ENCODE assay signal across 23 cellular contexts in genomic region chr7:1463685-1464223, GRCh38. TPM values are rescaled to one million over a fixed set of nuclear protein-coding genes. Genes with fewer than 3 reads are reported as not detected.
DNase-seq lines count a peak whose midpoint lies in the region; ATAC-seq, FAIRE-seq and TF ChIP-seq lines count a peak whose summit lies in the region.
"Had no signal": no experiment of that assay in that cellular context is flagged by ENCODE, and none has a peak within 500 bp of the region (broad histone marks: within the 10 kb centered on the region; RNA-seq: fewer than 3 reads in every experiment).

No MANE protein-coding gene starts in this region.

- H3F3A ChIP-seq in SK-N-SH (replicated peaks; ENCODE audit: insufficient read depth): peaks cover 23% of the 10 kb centered on the region

- H2BK5ac ChIP-seq in IMR-90 (ENCODE audit: low read depth, low read length, poor library complexity, severe bottlenecking): no peak overlapping the region

- peak overlapping the region; percentile 28; the same call in 1 of the 2 replicates for H2AK5ac ChIP-seq in IMR-90 (ENCODE audit: low read depth, low read length)

- peaks cover 9% of the 10 kb centered on the region for H3K9me1 ChIP-seq in IMR-90 (ENCODE audit: insufficient read depth, low read length)
- H3K9me1 ChIP-seq in K562 (ENCODE audit: control insufficient read depth, insufficient read depth, low read length): no peaks in the 10 kb centered on the region

- no peaks in the 10 kb centered on the region for H3K9me3 ChIP-seq in IMR-90 (ENCODE audit: control insufficient read depth, insufficient read depth, low read length)
- H3K9me3 ChIP-seq in K562 (replicated peaks; ENCODE audit: control insufficient read depth, insufficient read depth, low read depth, low read length): no peaks in the 10 kb centered on the region
- no peaks in the 10 kb centered on the region for H3K9me3 ChIP-seq in transverse colon
- no peaks in the 10 kb centered on the region for H3K9me3 ChIP-seq in SK-N-SH
- H3K9me3 ChIP-seq: MG63, SJSA1 had no signal

- H3K56ac ChIP-seq in IMR-90 (ENCODE audit: extremely low read depth, insufficient read depth, low read length): no peak overlapping the region

- ATAC-seq in IMR-90 (ENCODE audit: low read depth) (no peak), K562 (no peak)
- ATAC-seq: PC-3 had no signal

- CTCF ChIA-PET in IMR-90 (lab: Yijun Ruan, JAX): no interaction called here
- CTCF ChIA-PET in K562 (lab: Yijun Ruan, JAX; ENCODE audit: low intra/inter-chr PET ratio): no interaction called here
- CTCF ChIA-PET in SK-N-SH (lab: Yijun Ruan, JAX): interaction anchor here (1.6 to 9.2 kb wide), 4 partner anchors 11 to 37 kb away, joined by 3 to 108 read pairs (median 7); no protein-coding TSS in a partner anchor

- BruUV-seq in IMR-90 (replicated peaks; lab: Mats Ljungman, UMichigan) (no TSS peak), K562 (replicated peaks; lab: Mats Ljungman, UMichigan) (no TSS peak)

- dilution Hi-C loops in IMR-90 (cut with HindIII; ENCODE audit: low sequenced_read_pairs, unreplicated experiment): no loop called here

- no peak overlapping the region for H2BK20ac ChIP-seq in IMR-90 (ENCODE audit: low read depth, low read length)

- H3K9me2 ChIP-seq in SK-N-SH: no peaks in the 10 kb centered on the region

- in situ Hi-C loops in IMR-90 (cut with MboI; ENCODE audit: low sequenced_read_pairs): no loop called here
- in situ Hi-C loops in K562 (cut with MboI): no loop called here
- in situ Hi-C loops in transverse colon (cut with MboI; ENCODE audit: low pct_ligation_motif_present in 1 of 4, low pct_unique_long_range_greater_than_20kb in 1 of 4, low sequenced_read_pairs in 3 of 4): no loop called here

- H4K20me1 ChIP-seq in IMR-90 (ENCODE audit: insufficient read depth, low read length) (peaks cover 4% of the 10 kb centered on the region), K562 (replicated peaks; ENCODE audit: control insufficient read depth, insufficient read depth, low read length) (no peaks in the 10 kb centered on the region), SK-N-SH (ENCODE audit: insufficient read depth) (no peaks in the 10 kb centered on the region)

- H3K9ac ChIP-seq in IMR-90 (ENCODE audit: low read depth, low read length): no peak overlapping the region
- peak overlapping the region in 1 of 2 experiments; percentile 89; a peak in 2 of 4 replicates for H3K9ac ChIP-seq in K562 (ENCODE audit: insufficient read depth in 1 of 2, low read depth in 2 of 2, low read length in 2 of 2)
- H3K9ac ChIP-seq in SK-N-SH: no peak overlapping the region

- H3K27ac ChIP-seq in IMR-90 (ENCODE audit: insufficient read depth, low read length): no peak overlapping the region
- no peak overlapping the region for H3K27ac ChIP-seq in K562 (ENCODE audit: extremely low read depth, low read depth, low read length)
- H3K27ac ChIP-seq in transverse colon: peak overlapping the region; percentile 87 to 94 (median 92)
- no peak overlapping the region for H3K27ac ChIP-seq in SK-N-SH (ENCODE audit: low read depth in 2 of 2, low read length in 1 of 2)
- H3K27ac ChIP-seq: SJSA1 had no signal

- no peak overlapping the region for H2BK120ac ChIP-seq in IMR-90 (ENCODE audit: low read depth, low read length)

- H3K79me2 ChIP-seq in K562 (ENCODE audit: control insufficient read depth, insufficient read depth, low read length): peaks cover 18% of the 10 kb centered on the region
- H3K79me2 ChIP-seq in SK-N-SH (ENCODE audit: insufficient read depth): peaks cover 4% of the 10 kb centered on the region; the same call in 1 of the 2 replicates

- H3K79me1 ChIP-seq in IMR-90 (ENCODE audit: low read depth in 1 of 2, low read length in 2 of 2): peaks cover 0 to 13% of the 10 kb centered on the region in 2 experiments; a peak in 3 of 4 replicates

- WGBS in IMR-90 (ENCODE audit: extremely low coverage in 2 of 2, insufficient read length in 1 of 2), 2 experiments: 78% methylated on average over 8 of the region's 18 CpGs; no CpG with 5 or more reads in 1 of the 2 experiments
- 74% methylated on average over 18 of the region's 18 CpGs for WGBS in K562 (ENCODE audit: insufficient coverage, low coverage, missing lambda C conversion rate)
- WGBS in transverse colon (ENCODE audit: low coverage in 1 of 2), 2 donors: 57 to 65% methylated on average over 1 to 18 of the region's 18 CpGs
- 59% methylated on average over 16 of the region's 18 CpGs for WGBS in SK-N-SH (ENCODE audit: low lambda C conversion rate)

- H4K91ac ChIP-seq in IMR-90 (ENCODE audit: insufficient read depth, low read depth, low read length): no peak overlapping the region

- DNase-seq in IMR-90: no peak
- DNase-seq in K562 (ENCODE audit: extremely low read depth in 1 of 4, low spot score in 3 of 4): peak in 1 of 4 experiments; percentile 34
- DNase-seq in mucosa of gallbladder (ENCODE audit: low spot score): peak; percentile 40
- DNase-seq in transverse colon: peak; percentile 37
- no peak for DNase-seq in SK-N-SH
- DNase-seq in SHP77 (lab: John Stamatoyannopoulos, UW): no peak
- no peak for DNase-seq in activated naive CD4-positive, alpha-beta T cell (lab: John Stamatoyannopoulos, UW)
- DNase-seq: ACHN; C1 segment of cervical spinal cord; CD8-positive, alpha-beta memory T cell; HCEC 1CT; Karpas-422; MG63; NCI-H1048; NCI-H1436; NCI-H1930; NCI-H226; NCI-H524 treated with DMSO at 0.1 percent for 48 hours; PC-3; SW 1271 had no signal

- peak overlapping the region; percentile 39 for H2AFZ ChIP-seq in IMR-90 (replicated peaks; ENCODE audit: low read length, poor library complexity)
- no peak overlapping the region for H2AFZ ChIP-seq in K562 (ENCODE audit: low read depth, low read length)
- H2AFZ ChIP-seq in SK-N-SH (ENCODE audit: low read depth): no peak overlapping the region

- TF ChIP-seq RAD21 in IMR-90 (IDR thresholded peaks at IDR 0.05; ENCODE audit: low read length): no peak
- TF ChIP-seq RAD21 in K562 (CRISPR knock-in tag; conservative IDR thresholded peaks at IDR 0.05 in 1 of 2, IDR thresholded peaks at IDR 0.05 in 1 of 2): no peak
- TF ChIP-seq RAD21 in SK-N-SH (IDR thresholded peaks at IDR 0.05; ENCODE audit: low read length): no peak

- no peak for FAIRE-seq in K562 (lab: Jason Lieb, UNC)
- FAIRE-seq: D721Med, G401.6 had no signal

- H3K36me3 ChIP-seq in IMR-90 (ENCODE audit: control insufficient read depth, insufficient read depth, low read length) (peaks cover 3% of the 10 kb centered on the region; the same call in 1 of the 2 replicates), K562 (ENCODE audit: control insufficient read depth, insufficient read depth, low read length) (no peaks in the 10 kb centered on the region), transverse colon (no peaks in the 10 kb centered on the region), SK-N-SH (replicated peaks in 1 of 2; ENCODE audit: control insufficient read depth in 1 of 2, insufficient read depth in 2 of 2, low read length in 1 of 2) (peaks cover 0 to 9% of the 10 kb centered on the region in 2 experiments)
- H3K36me3 ChIP-seq: MG63 had no signal

- H3K18ac ChIP-seq in IMR-90 (ENCODE audit: low read depth, low read length): no peak overlapping the region

- no peak overlapping the region for H3K4me2 ChIP-seq in IMR-90 (ENCODE audit: low read depth, low read length)
- no peak overlapping the region; the same call in 1 of the 2 replicates for H3K4me2 ChIP-seq in K562 (ENCODE audit: insufficient read depth, low read length)
- H3K4me2 ChIP-seq in SK-N-SH: no peak overlapping the region

- H3K4ac ChIP-seq in IMR-90 (ENCODE audit: low read depth, low read length): no peak overlapping the region; the same call in 1 of the 2 replicates

- H3K4me1 ChIP-seq in IMR-90 (ENCODE audit: control insufficient read depth, insufficient read depth, low read length) (peaks cover 22% of the 10 kb centered on the region), K562 (replicated peaks in 1 of 2; ENCODE audit: control insufficient read depth in 2 of 2, insufficient read depth in 2 of 2, low read length in 2 of 2) (peaks cover 31 to 83% of the 10 kb centered on the region in 2 experiments), transverse colon (peaks cover 47 to 67% (median 62%) of the 10 kb centered on the region in 4 donors), SK-N-SH (ENCODE audit: control insufficient read depth in 1 of 2, insufficient read depth in 2 of 2, low read depth in 1 of 2, low read length in 1 of 2) (peaks cover 10 to 37% of the 10 kb centered on the region in 2 experiments; a peak in 3 of 4 replicates)

- H2BK15ac ChIP-seq in IMR-90 (ENCODE audit: low read depth, low read length): no peak overlapping the region

- intact Hi-C loops in IMR-90 (cut with micrococcal nuclease): no loop called here
- intact Hi-C loops in K562 (cut with micrococcal nuclease): loop anchor here (5.0 kb wide), 1 partner anchor 46 kb away; no protein-coding TSS in a partner anchor
- intact Hi-C loops in transverse colon (cut with DNase I; ENCODE audit: low total_unique reads): no loop called here

- TF ChIP-seq EP300 in K562 (IDR thresholded peaks at IDR 0.05; ENCODE audit: low read length) (no peak), transverse colon (IDR thresholded peaks at IDR 0.05; ENCODE audit: low read depth) (no peak), SK-N-SH (IDR thresholded peaks at IDR 0.05; ENCODE audit: borderline replicate concordance in 1 of 2, low read depth in 1 of 2, low read length in 1 of 2) (no peak)

- TF ChIP-seq POLR2A in IMR-90 (IDR thresholded peaks at IDR 0.05; ENCODE audit: low read depth, low read length) (no peak), K562 (conservative IDR thresholded peaks at IDR 0.05) (no peak), transverse colon (IDR thresholded peaks at IDR 0.05) (no peak)

- H4K8ac ChIP-seq in IMR-90 (ENCODE audit: low read depth in 2 of 2, low read length in 2 of 2): no peak overlapping the region

- no peak overlapping the region for H3K14ac ChIP-seq in IMR-90 (replicated peaks; ENCODE audit: low read depth, low read length)

- H4K5ac ChIP-seq in IMR-90 (ENCODE audit: low read depth, low read length): no peak overlapping the region

- no peak overlapping the region for H3K4me3 ChIP-seq in IMR-90 (ENCODE audit: insufficient read depth, low read depth, low read length)
- H3K4me3 ChIP-seq in K562: no peak overlapping the region
- H3K4me3 ChIP-seq in transverse colon: no peak overlapping the region
- no peak overlapping the region for H3K4me3 ChIP-seq in SK-N-SH (ENCODE audit: low read depth in 2 of 2, low read length in 1 of 2)
- H3K4me3 ChIP-seq: MG63, SJSA1 had no signal

- no peak overlapping the region for H3K23ac ChIP-seq in IMR-90 (ENCODE audit: low read depth, low read length)

- H3K27me3 ChIP-seq in IMR-90 (ENCODE audit: control insufficient read depth, insufficient read depth, low read length) (no peaks in the 10 kb centered on the region), K562 (ENCODE audit: control insufficient read depth in 2 of 2, insufficient read depth in 2 of 2, low read length in 2 of 2) (no peaks in the 10 kb centered on the region), transverse colon (no peaks in the 10 kb centered on the region), SK-N-SH (ENCODE audit: insufficient read depth) (no peaks in the 10 kb centered on the region)
- H3K27me3 ChIP-seq: MG63, SJSA1 had no signal

- peak overlapping the region; percentile 63 for H2AK9ac ChIP-seq in IMR-90 (replicated peaks; ENCODE audit: low read depth, low read length, poor library complexity)

- POLR2A ChIA-PET in IMR-90 (lab: Charles Lee; ENCODE audit: unreplicated experiment): no interaction called here
- POLR2A ChIA-PET in K562 (lab: Yijun Ruan, JAX): interaction anchor here (0.6 to 1.6 kb wide), 2 partner anchors 15 to 665 kb away, joined by 3 to 5 read pairs; no protein-coding TSS in a partner anchor
- POLR2A ChIA-PET in SK-N-SH (lab: Yijun Ruan, JAX): no interaction called here

- TF ChIP-seq CTCF in IMR-90 (conservative IDR thresholded peaks at IDR 0.05; ENCODE audit: low read depth, low read length) (no peak), K562 (IDR thresholded peaks at IDR 0.05 in 2 of 3, conservative IDR thresholded peaks at IDR 0.05 in 1 of 3; ENCODE audit: insufficient read depth in 2 of 3, low read depth in 1 of 3, low read length in 3 of 3) (no peak), transverse colon (IDR thresholded peaks at IDR 0.05) (no peak), SK-N-SH (IDR thresholded peaks at IDR 0.05) (no peak)

RNA-seq across cellular contexts. Expression of gene MICALL2, which starts 4.5 kb away (rescaled TPM):
- total RNA-seq in IMR-90 (2012; rRNA removed) (6.1 and 6.6 TPM in 2 replicates), K562 (2014; rRNA removed) (59.0 and 71.5 TPM in 2 replicates), K562 (2014; rRNA removed; fragmentation: Illumina TruSeq; extraction: Trizol) (6.9 and 9.5 TPM in 2 replicates), K562 (2015; rRNA removed; fragmentation: Illumina TruSeq; extraction: Trizol) (26.9 and 32.7 TPM in 2 replicates), K562 (2021) (102 and 103 TPM in 2 replicates), mucosa of gallbladder (166 TPM), transverse colon (100 to 1,000 TPM in 2 of 4 donors, 10 to 100 TPM in 2; 67.6 to 181 (median 97.0) TPM)
- polyA plus RNA-seq in IMR-90 (2012; rRNA removed) (34.1 and 37.2 TPM in 2 replicates), K562 (2011; rRNA removed) (17.0 and 42.5 TPM in 2 replicates), K562 (2014; fragmentation: Illumina TruSeq; extraction: Trizol) (13.2 and 29.8 TPM in 2 replicates), K562 (2014; fragmentation: Nextera tagmentation; extraction: Ambion mirVana) (1 to 10 TPM; 1.8 to 2.2 TPM), K562 (2014; rRNA removed) (91.2 and 99.3 TPM in 2 replicates), SK-N-SH (2012; rRNA removed) (38.8 and 41.2 TPM in 2 replicates)
- 14.3 and 22.8 TPM in 2 replicates for polyA plus RNA-seq in IMR-90 (2012; cell fraction: cytosol; rRNA removed)
- polyA plus RNA-seq in IMR-90 (2012; cell fraction: nucleus; rRNA removed; ENCODE audit: low replicate concordance): 294 and 597 TPM in 2 replicates
- total RNA-seq in K562 (2011; cell fraction: chromatin; rRNA removed; ENCODE audit: low replicate concordance): 266 and 844 TPM in 2 replicates
- total RNA-seq in K562 (2011; cell fraction: nucleolus; rRNA removed): 502 and 577 TPM in 2 replicates
- total RNA-seq in K562 (2011; cell fraction: nucleoplasm; rRNA removed): 359 and 406 TPM in 2 replicates
- polyA plus RNA-seq in K562 (2011; cell fraction: cytosol; rRNA removed): 14.6 and 28.0 TPM in 2 replicates
- 444 and 528 TPM in 2 replicates for polyA plus RNA-seq in K562 (2011; cell fraction: nucleus; rRNA removed)
- polyA plus RNA-seq in K562 (2012): 61.2 and 74.6 TPM in 2 replicates
- polyA minus RNA-seq in K562 (2011; rRNA and poly(A)+ RNA removed): 53.2 and 57.7 TPM in 2 replicates
- polyA minus RNA-seq in K562 (2011; cell fraction: cytosol; rRNA and poly(A)+ RNA removed): 17.9 and 22.2 TPM in 2 replicates
- polyA minus RNA-seq in K562 (2011; cell fraction: nucleus; rRNA and poly(A)+ RNA removed): 91.7 and 109 TPM in 2 replicates
- polyA plus RNA-seq in SK-N-SH (2012; cell fraction: cytosol; rRNA removed): 6.9 and 10.4 TPM in 2 replicates
- 329 and 401 TPM in 2 replicates for polyA plus RNA-seq in SK-N-SH (2012; cell fraction: nucleus; rRNA removed)

RNA-seq across cellular contexts. Expression of gene INTS1, which starts 40.4 kb away (rescaled TPM):
- total RNA-seq in IMR-90 (2012; rRNA removed): 9.3 and 10.0 TPM in 2 replicates
- 40.1 and 47.1 TPM in 2 replicates for polyA plus RNA-seq in IMR-90 (2012; rRNA removed)
- polyA plus RNA-seq in IMR-90 (2012; cell fraction: cytosol; rRNA removed): 32.2 and 35.8 TPM in 2 replicates
- polyA plus RNA-seq in IMR-90 (2012; cell fraction: nucleus; rRNA removed; ENCODE audit: low replicate concordance): 80.3 and 296 TPM in 2 replicates
- 67.2 and 276 TPM in 2 replicates for total RNA-seq in K562 (2011; cell fraction: chromatin; rRNA removed; ENCODE audit: low replicate concordance)
- 199 and 200 TPM in 2 replicates for total RNA-seq in K562 (2011; cell fraction: nucleolus; rRNA removed)
- 92.5 and 92.7 TPM in 2 replicates for total RNA-seq in K562 (2011; cell fraction: nucleoplasm; rRNA removed)
- 34.9 and 39.7 TPM in 2 replicates for total RNA-seq in K562 (2014; rRNA removed)
- 4.1 and 6.8 TPM in 2 replicates for total RNA-seq in K562 (2014; rRNA removed; fragmentation: Illumina TruSeq; extraction: Trizol)
- 19.2 and 20.1 TPM in 2 replicates for total RNA-seq in K562 (2015; rRNA removed; fragmentation: Illumina TruSeq; extraction: Trizol)
- 105 and 119 TPM in 2 replicates for total RNA-seq in K562 (2021)
- polyA plus RNA-seq in K562 (2011; rRNA removed): 12.0 and 28.0 TPM in 2 replicates
- 17.5 and 46.7 TPM in 2 replicates for polyA plus RNA-seq in K562 (2011; cell fraction: cytosol; rRNA removed)
- 146 and 297 TPM in 2 replicates for polyA plus RNA-seq in K562 (2011; cell fraction: nucleus; rRNA removed)
- 62.7 and 64.6 TPM in 2 replicates for polyA plus RNA-seq in K562 (2012)
- 18.5 and 66.3 TPM in 2 replicates for polyA plus RNA-seq in K562 (2014; fragmentation: Illumina TruSeq; extraction: Trizol)
- 1 to 10 TPM in 1 of 2 experiments, under 1 TPM in 1; 0.34 to 1.7 TPM for polyA plus RNA-seq in K562 (2014; fragmentation: Nextera tagmentation; extraction: Ambion mirVana)
- 46.7 and 55.1 TPM in 2 replicates for polyA plus RNA-seq in K562 (2014; rRNA removed)
- polyA minus RNA-seq in K562 (2011; rRNA and poly(A)+ RNA removed): 9.8 and 11.1 TPM in 2 replicates
- 38.7 and 69.3 TPM in 2 replicates for polyA minus RNA-seq in K562 (2011; cell fraction: cytosol; rRNA and poly(A)+ RNA removed)
- 52.6 and 57.9 TPM in 2 replicates for polyA minus RNA-seq in K562 (2011; cell fraction: nucleus; rRNA and poly(A)+ RNA removed)
- 108 TPM for total RNA-seq in mucosa of gallbladder
- total RNA-seq in transverse colon: 100 to 1,000 TPM in 1 of 4 donors, 10 to 100 TPM in 3; 50.3 to 134 (median 71.4) TPM
- polyA plus RNA-seq in SK-N-SH (2012; rRNA removed): 35.7 and 48.1 TPM in 2 replicates
- 12.0 and 22.3 TPM in 2 replicates for polyA plus RNA-seq in SK-N-SH (2012; cell fraction: cytosol; rRNA removed)
- 148 and 184 TPM in 2 replicates for polyA plus RNA-seq in SK-N-SH (2012; cell fraction: nucleus; rRNA removed)

Comparison
In these comparisons a context has a peak if more than half of its experiments do, and no peak if none do; other contexts are left out.
1. DNase-seq: peak in mucosa of gallbladder (single experiment) and transverse colon (single experiment); none in IMR-90 (single experiment), SK-N-SH (single experiment), SHP77 (0 of 2) and activated naive CD4-positive, alpha-beta T cell (0 of 4).
2. H3K27ac ChIP-seq: peak in transverse colon (4 of 4); none in IMR-90 (single experiment), K562 (single experiment) and SK-N-SH (0 of 2).